Comparison of ENCODE assay signal across 27 cellular contexts in the genomic region with DNA sequence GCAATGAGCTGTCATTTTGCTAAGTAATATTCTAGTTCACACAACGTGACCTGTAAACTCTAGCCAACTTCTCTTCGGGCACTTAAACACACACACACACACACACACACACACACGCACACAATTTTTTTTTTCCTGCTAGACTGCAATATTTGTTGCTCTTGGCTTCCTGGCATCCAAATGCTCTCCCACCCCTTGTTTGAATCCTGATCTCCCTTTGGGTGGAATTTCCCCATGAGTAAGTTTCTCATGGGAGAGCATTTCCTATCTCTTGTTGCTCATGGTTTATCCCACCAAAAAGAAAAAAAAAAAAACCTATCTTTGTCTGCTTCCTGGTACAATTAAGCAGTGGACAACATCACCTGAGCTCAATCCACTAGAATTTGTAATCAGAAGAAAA. TPM values are rescaled to one million over a fixed set of nuclear protein-coding genes. Genes with fewer than 3 reads are reported as not detected.
DNase-seq lines count a peak whose midpoint lies in the region; ATAC-seq and TF ChIP-seq lines count a peak whose summit lies in the region.
"Had no signal": no experiment of that assay in that cellular context is flagged by ENCODE, and none has a peak within 500 bp of the region (broad histone marks: within the 10 kb centered on the region; RNA-seq: fewer than 3 reads in every experiment).

No MANE protein-coding gene starts in this region.

- no peak overlapping the region; the same call in 1 of the 2 replicates for H3K14ac ChIP-seq in IMR-90 (replicated peaks; ENCODE audit: low read depth, low read length)

- no peaks in the 10 kb centered on the region for H3K9me3 ChIP-seq in IMR-90 (ENCODE audit: control insufficient read depth, insufficient read depth, low read length)
- H3K9me3 ChIP-seq: thyroid gland had no signal

- H3K4ac ChIP-seq in IMR-90 (ENCODE audit: low read depth, low read length): peak overlapping the region; percentile 72; the same call in 1 of the 2 replicates

- no peak for TF ChIP-seq POLR2A in IMR-90 (IDR thresholded peaks at IDR 0.05; ENCODE audit: low read depth, low read length)

- in situ Hi-C loops in IMR-90 (cut with MboI; ENCODE audit: low sequenced_read_pairs): no loop called here

- no peak overlapping the region for H4K91ac ChIP-seq in IMR-90 (ENCODE audit: insufficient read depth, low read depth, low read length)

- TF ChIP-seq CTCF in IMR-90 (conservative IDR thresholded peaks at IDR 0.05; ENCODE audit: low read depth, low read length) (no peak), progenitor cell of endocrine pancreas (IDR thresholded peaks at IDR 0.05; ENCODE audit: unreplicated experiment) (no peak)

- no peaks in the 10 kb centered on the region; the same call in 1 of the 2 replicates for H3K4me1 ChIP-seq in IMR-90 (ENCODE audit: control insufficient read depth, insufficient read depth, low read length)
- H3K4me1 ChIP-seq: thyroid gland had no signal

- no peak overlapping the region for H2AK9ac ChIP-seq in IMR-90 (replicated peaks; ENCODE audit: low read depth, low read length, poor library complexity)

- H3K36me3 Mint-ChIP-seq in progenitor cell of endocrine pancreas (ENCODE audit: insufficient read depth): no peaks in the 10 kb centered on the region

- ATAC-seq in IMR-90 (ENCODE audit: low read depth) (no peak), HG03135 (IDR thresholded peaks at IDR 0.05; ENCODE audit: unreplicated experiment) (no peak)
- ATAC-seq: esophagus mucosa, GM12878, PC-3 had no signal

- no peak overlapping the region for H3K18ac ChIP-seq in IMR-90 (ENCODE audit: low read depth, low read length)

- no peak for TF ChIP-seq RAD21 in IMR-90 (IDR thresholded peaks at IDR 0.05; ENCODE audit: low read length)

- 0 out of 3 replicates have a peak overlapping the region, but pooled peaks have one; percentile 34 for H2BK15ac ChIP-seq in IMR-90 (ENCODE audit: low read depth, low read length)

- no peaks in the 10 kb centered on the region for H3K9me3 Mint-ChIP-seq in progenitor cell of endocrine pancreas (ENCODE audit: low read depth)
- H3K9me3 Mint-ChIP-seq: nephron progenitor cell had no signal

- H3K4me3 Mint-ChIP-seq in progenitor cell of endocrine pancreas (ENCODE audit: low read depth): no peak overlapping the region
- H3K4me3 Mint-ChIP-seq: nephron progenitor cell had no signal

- no peak overlapping the region for H4K5ac ChIP-seq in IMR-90 (ENCODE audit: low read depth, low read length)

- peak; percentile 90 for DNase-seq in IMR-90
- DNase-seq in brain pericyte (ENCODE audit: low read depth, low spot score): peak; percentile 17
- DNase-seq in glomerular visceral epithelial cell (ENCODE audit: extremely low spot score): peak; percentile 42
- peak; percentile 32 for DNase-seq in skeletal muscle cell (ENCODE audit: low read depth)
- no peak for DNase-seq in progenitor cell of endocrine pancreas (ENCODE audit: low spot score, unreplicated experiment)
- DNase-seq in inferior parietal cortex (ENCODE audit: extremely low spot score): no peak
- DNase-seq in retina: no peak
- DNase-seq: activated CD4-positive, alpha-beta T cell treated with anti-CD3 and anti-CD28 coated beads for 1 hour; activated naive CD4-positive, alpha-beta T cell; activated T-cell treated with anti-CD3 and anti-CD28 coated beads, Interleukin-2, amount 50 U/mL, for 1 hour; amygdala; effector memory CD4-positive, alpha-beta T cell; glutamatergic neuron; Karpas-422; midbrain; NCI-H1092 treated with DMSO at 0.1 percent for 48 hours; NCI-H2029; NCI-H345; nephron progenitor cell; PC-3; SHP77; stimulated activated CD4-positive, alpha-beta T cell treated with anti-CD3 and anti-CD28 coated beads, Interleukin-4, amount 100 ng/mL, for 24 hours; stimulated activated naive CD4-positive, alpha-beta T cell treated with Interleukin-2 at 50 U/mL for 16 hours; thyroid gland had no signal

- no peak overlapping the region for H4K8ac ChIP-seq in IMR-90 (ENCODE audit: low read depth in 2 of 2, low read length in 2 of 2)

- BruUV-seq in IMR-90 (replicated peaks; lab: Mats Ljungman, UMichigan): no TSS peak

- H3K27ac Mint-ChIP-seq in progenitor cell of endocrine pancreas: no peak overlapping the region
- H3K27ac Mint-ChIP-seq: nephron progenitor cell had no signal

- H3K4me2 ChIP-seq in IMR-90 (ENCODE audit: low read depth, low read length): no peak overlapping the region

- CTCF ChIA-PET in IMR-90 (lab: Yijun Ruan, JAX): no interaction called here

- dilution Hi-C loops in IMR-90 (cut with HindIII; ENCODE audit: low sequenced_read_pairs, unreplicated experiment): no loop called here

- H3K4me3 ChIP-seq in IMR-90 (ENCODE audit: insufficient read depth, low read depth, low read length): no peak overlapping the region
- no peak overlapping the region for H3K4me3 ChIP-seq in skeletal muscle cell (ENCODE audit: low read depth, low read length)
- H3K4me3 ChIP-seq: GM12878, thyroid gland had no signal

- no peaks in the 10 kb centered on the region for H4K20me1 ChIP-seq in IMR-90 (ENCODE audit: insufficient read depth, low read length)

- no peaks in the 10 kb centered on the region for H3K27me3 ChIP-seq in IMR-90 (ENCODE audit: control insufficient read depth, insufficient read depth, low read length)
- H3K27me3 ChIP-seq: thyroid gland had no signal

- H3K9me1 ChIP-seq in IMR-90 (ENCODE audit: insufficient read depth, low read length): no peaks in the 10 kb centered on the region

- H3K9ac ChIP-seq in IMR-90 (ENCODE audit: low read depth, low read length): no peak overlapping the region

- peak overlapping the region; percentile 69 for H2AFZ ChIP-seq in IMR-90 (replicated peaks; ENCODE audit: low read length, poor library complexity)

- 54% methylated on average over 2 of the region's 3 CpGs; no CpG with 5 or more reads in 1 of the 2 experiments for WGBS in IMR-90 (ENCODE audit: extremely low coverage in 2 of 2, insufficient read length in 1 of 2), 2 experiments

- no peak overlapping the region for H3K56ac ChIP-seq in IMR-90 (ENCODE audit: extremely low read depth, insufficient read depth, low read length)

- H2AK5ac ChIP-seq in IMR-90 (ENCODE audit: low read depth, low read length): no peak overlapping the region

- POLR2A ChIA-PET in IMR-90 (lab: Charles Lee; ENCODE audit: unreplicated experiment): interaction anchor here (0.5 to 0.6 kb wide), 2 partner anchors 16 to 82 kb away, joined by 3 to 5 read pairs; no protein-coding TSS in a partner anchor

- peak overlapping the region; percentile 60 for H2BK20ac ChIP-seq in IMR-90 (ENCODE audit: low read depth, low read length)

- H2BK120ac ChIP-seq in IMR-90 (ENCODE audit: low read depth, low read length): peak overlapping the region; percentile 49; the same call in 1 of the 2 replicates

- no peaks in the 10 kb centered on the region for H3K36me3 ChIP-seq in IMR-90 (ENCODE audit: control insufficient read depth, insufficient read depth, low read length)
- H3K36me3 ChIP-seq: thyroid gland had no signal

- peaks cover 3% of the 10 kb centered on the region for H3K27me3 Mint-ChIP-seq in progenitor cell of endocrine pancreas

- H2BK5ac ChIP-seq in IMR-90 (ENCODE audit: low read depth, low read length, poor library complexity, severe bottlenecking): no peak overlapping the region

- H3K27ac ChIP-seq in IMR-90 (ENCODE audit: insufficient read depth, low read length): no peak overlapping the region
- H3K27ac ChIP-seq: thyroid gland had no signal

- intact Hi-C loops in IMR-90 (cut with micrococcal nuclease): no loop called here

- no peaks in the 10 kb centered on the region for H3K79me1 ChIP-seq in IMR-90 (ENCODE audit: low read depth in 1 of 2, low read length in 2 of 2)

- no peaks in the 10 kb centered on the region for H3K4me1 Mint-ChIP-seq in progenitor cell of endocrine pancreas (ENCODE audit: low read depth)
- H3K4me1 Mint-ChIP-seq: nephron progenitor cell had no signal

- no peak overlapping the region for H3K23ac ChIP-seq in IMR-90 (ENCODE audit: low read depth, low read length)

TF ChIP-seq in IMR-90, 13 proteins besides CTCF, POLR2A, EP300 and RAD21:
- TF ChIP-seq NFE2L2 (IDR thresholded peaks at IDR 0.05; ENCODE audit: low read depth, low read length): no peak
- no peak for TF ChIP-seq SMC3 (IDR thresholded peaks at IDR 0.05; ENCODE audit: low read depth, low read length)
- TF ChIP-seq RCOR1 (IDR thresholded peaks at IDR 0.05; ENCODE audit: insufficient replicate concordance, low read length): no peak
- no peak for TF ChIP-seq MAZ (IDR thresholded peaks at IDR 0.05; ENCODE audit: borderline replicate concordance, low read depth, low read length)
- no peak for TF ChIP-seq CEBPB (IDR thresholded peaks at IDR 0.05; ENCODE audit: low read depth, low read length)
- TF ChIP-seq MAFK (IDR thresholded peaks at IDR 0.05; ENCODE audit: low read depth, low read length): no peak
- no peak for TF ChIP-seq MXI1 (IDR thresholded peaks at IDR 0.05; ENCODE audit: borderline replicate concordance, low read depth, low read length)
- TF ChIP-seq, protein P1, sequence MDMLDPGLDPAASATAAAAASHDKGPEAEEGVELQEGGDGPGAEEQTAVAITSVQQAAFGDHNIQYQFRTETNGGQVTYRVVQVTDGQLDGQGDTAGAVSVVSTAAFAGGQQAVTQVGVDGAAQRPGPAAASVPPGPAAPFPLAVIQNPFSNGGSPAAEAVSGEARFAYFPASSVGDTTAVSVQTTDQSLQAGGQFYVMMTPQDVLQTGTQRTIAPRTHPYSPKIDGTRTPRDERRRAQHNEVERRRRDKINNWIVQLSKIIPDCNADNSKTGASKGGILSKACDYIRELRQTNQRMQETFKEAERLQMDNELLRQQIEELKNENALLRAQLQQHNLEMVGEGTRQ (IDR thresholded peaks at IDR 0.05; ENCODE audit: low read depth, low read length): no peak
- TF ChIP-seq BHLHE40 (IDR thresholded peaks at IDR 0.05; ENCODE audit: low read depth, low read length): no peak
- no peak for TF ChIP-seq FOS (IDR thresholded peaks at IDR 0.05; ENCODE audit: low read depth, low read length)
- no peak for TF ChIP-seq RFX5 (IDR thresholded peaks at IDR 0.05; ENCODE audit: low read depth, low read length)
- no peak for TF ChIP-seq CHD1 (IDR thresholded peaks at IDR 0.05; ENCODE audit: low read depth, low read length)
- TF ChIP-seq, protein P2, sequence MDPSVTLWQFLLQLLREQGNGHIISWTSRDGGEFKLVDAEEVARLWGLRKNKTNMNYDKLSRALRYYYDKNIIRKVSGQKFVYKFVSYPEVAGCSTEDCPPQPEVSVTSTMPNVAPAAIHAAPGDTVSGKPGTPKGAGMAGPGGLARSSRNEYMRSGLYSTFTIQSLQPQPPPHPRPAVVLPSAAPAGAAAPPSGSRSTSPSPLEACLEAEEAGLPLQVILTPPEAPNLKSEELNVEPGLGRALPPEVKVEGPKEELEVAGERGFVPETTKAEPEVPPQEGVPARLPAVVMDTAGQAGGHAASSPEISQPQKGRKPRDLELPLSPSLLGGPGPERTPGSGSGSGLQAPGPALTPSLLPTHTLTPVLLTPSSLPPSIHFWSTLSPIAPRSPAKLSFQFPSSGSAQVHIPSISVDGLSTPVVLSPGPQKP (IDR thresholded peaks at IDR 0.05; ENCODE audit: borderline replicate concordance, low read depth, low read length): no peak

RNA-seq across cellular contexts. Expression of a gene that starts 54.7 kb away (rescaled TPM):
- total RNA-seq in IMR-90 (2012; rRNA removed) (0.28 and 0.54 TPM in 2 replicates), progenitor cell of endocrine pancreas (not detected in 2 replicates)
- polyA plus RNA-seq in IMR-90 (2012; rRNA removed): 0.93 and 1.6 TPM in 2 replicates
- 0.24 and 0.36 TPM in 2 replicates for polyA plus RNA-seq in IMR-90 (2012; cell fraction: cytosol; rRNA removed)
- 0.09 and 1.1 TPM in 2 replicates for polyA plus RNA-seq in IMR-90 (2012; cell fraction: nucleus; rRNA removed; ENCODE audit: low replicate concordance)
- total RNA-seq: GM12878, PC-3 had no signal

Comparison
In these comparisons a context has a peak if more than half of its experiments do, and no peak if none do; other contexts are left out.
1. DNase-seq: peak in IMR-90 (single experiment), brain pericyte (single experiment), glomerular visceral epithelial cell (single experiment) and skeletal muscle cell (single experiment); none in progenitor cell of endocrine pancreas (single experiment), inferior parietal cortex (single experiment) and retina (single experiment).